ENCODE assay signal across 8 cellular contexts in genomic region chr1:39788426-39788757, GRCh38. TPM values are rescaled to one million over a fixed set of nuclear protein-coding genes. Genes with fewer than 3 reads are reported as not detected.
DNase-seq lines count a peak whose midpoint lies in the region; ATAC-seq and TF ChIP-seq lines count a peak whose summit lies in the region.

No MANE protein-coding gene starts in this region.

- TF ChIP-seq CTCF in Calu3 (IDR thresholded peaks at IDR 0.05; ENCODE audit: unreplicated experiment) (no peak), choroid plexus epithelial cell (conservative IDR thresholded peaks at IDR 0.05; ENCODE audit: low read depth, low read length) (no peak)

- CTCF ChIA-PET in Calu3 (lab: Charles Lee), result interaction anchor here (0.6 to 1.0 kb wide), 2 partner anchors 131 to 362 kb away, joined by 3 to 4 read pairs; no protein-coding TSS in a partner anchor

- H3K27me3 ChIP-seq in neuron (ENCODE audit: insufficient read depth, low read length), result peaks cover 58% of the 10 kb centered on the region

- H3K36me3 Mint-ChIP-seq in Calu3 (ENCODE audit: insufficient read depth, unreplicated experiment), result peaks cover 17% of the 10 kb centered on the region

- DNase-seq in Calu3, result no peak
- DNase-seq in choroid plexus epithelial cell (ENCODE audit: low read depth), result no peak
- no peak for DNase-seq in HuH-7 (ENCODE audit: low spot score)
- DNase-seq in NCI-H2029 treated with DMSO at 0.1 percent for 48 hours (lab: John Stamatoyannopoulos, UW), result no peak
- no peak for DNase-seq in SKM-1 treated with dmso at 0.1 percent for 144 hours (lab: John Stamatoyannopoulos, UW; ENCODE audit: unreplicated experiment)

- H3K36me3 ChIP-seq in neuron (ENCODE audit: insufficient read depth, low read length), result no peaks in the 10 kb centered on the region

- no peak overlapping the region for H2AFZ ChIP-seq in neuron (ENCODE audit: low read depth, low read length)

- H3K4me1 ChIP-seq in neuron (ENCODE audit: insufficient read depth, low read length), result peaks cover 6% of the 10 kb centered on the region

- no peaks in the 10 kb centered on the region for H3K4me1 Mint-ChIP-seq in Calu3 (ENCODE audit: low read depth, unreplicated experiment)

- peak overlapping the region; percentile 74 for H3K4me3 Mint-ChIP-seq in Calu3 (ENCODE audit: low read depth, unreplicated experiment)

- H3K9me3 ChIP-seq in neuron (ENCODE audit: low read length), result peaks cover 3% of the 10 kb centered on the region

- H3K27me3 Mint-ChIP-seq in Calu3 (ENCODE audit: unreplicated experiment), result no peaks in the 10 kb centered on the region

- H3K4me3 ChIP-seq in choroid plexus epithelial cell (ENCODE audit: low read depth, low read length) (peak overlapping the region; percentile 29), neuron (ENCODE audit: low read length) (peak overlapping the region; percentile 27)

- ATAC-seq in HG02588 (IDR thresholded peaks at IDR 0.05; ENCODE audit: unreplicated experiment) (peak; percentile 24), HG02938 (IDR thresholded peaks at IDR 0.05; ENCODE audit: unreplicated experiment) (no peak)

- intact Hi-C loops in Calu3 (cut with micrococcal nuclease; ENCODE audit: unreplicated experiment), result no loop called here

- no peaks in the 10 kb centered on the region for H3K9me3 Mint-ChIP-seq in Calu3 (ENCODE audit: low read depth, unreplicated experiment)

- BruUV-seq in Calu3 (replicated peaks; lab: Mats Ljungman, UMichigan), result no TSS peak

- no peak overlapping the region for H3K27ac Mint-ChIP-seq in Calu3 (ENCODE audit: unreplicated experiment)

RNA-seq across cellular contexts. Expression of gene BMP8B, which starts 0.3 kb away (rescaled TPM):
- total RNA-seq in Calu3 (2022), result 6.2 and 6.8 TPM in 2 replicates

RNA-seq across cellular contexts. Expression of gene OXCT2, which starts 17.2 kb away (rescaled TPM):
- total RNA-seq in Calu3 (2022), result 1.0 and 1.3 TPM in 2 replicates

RNA-seq across cellular contexts. Expression of gene PPIE, which starts 49.7 kb away (rescaled TPM):
- 38.2 and 46.5 TPM in 2 replicates for total RNA-seq in Calu3 (2022)
